Comparison of ENCODE assay signal across 11 cellular contexts in the genomic region with DNA sequence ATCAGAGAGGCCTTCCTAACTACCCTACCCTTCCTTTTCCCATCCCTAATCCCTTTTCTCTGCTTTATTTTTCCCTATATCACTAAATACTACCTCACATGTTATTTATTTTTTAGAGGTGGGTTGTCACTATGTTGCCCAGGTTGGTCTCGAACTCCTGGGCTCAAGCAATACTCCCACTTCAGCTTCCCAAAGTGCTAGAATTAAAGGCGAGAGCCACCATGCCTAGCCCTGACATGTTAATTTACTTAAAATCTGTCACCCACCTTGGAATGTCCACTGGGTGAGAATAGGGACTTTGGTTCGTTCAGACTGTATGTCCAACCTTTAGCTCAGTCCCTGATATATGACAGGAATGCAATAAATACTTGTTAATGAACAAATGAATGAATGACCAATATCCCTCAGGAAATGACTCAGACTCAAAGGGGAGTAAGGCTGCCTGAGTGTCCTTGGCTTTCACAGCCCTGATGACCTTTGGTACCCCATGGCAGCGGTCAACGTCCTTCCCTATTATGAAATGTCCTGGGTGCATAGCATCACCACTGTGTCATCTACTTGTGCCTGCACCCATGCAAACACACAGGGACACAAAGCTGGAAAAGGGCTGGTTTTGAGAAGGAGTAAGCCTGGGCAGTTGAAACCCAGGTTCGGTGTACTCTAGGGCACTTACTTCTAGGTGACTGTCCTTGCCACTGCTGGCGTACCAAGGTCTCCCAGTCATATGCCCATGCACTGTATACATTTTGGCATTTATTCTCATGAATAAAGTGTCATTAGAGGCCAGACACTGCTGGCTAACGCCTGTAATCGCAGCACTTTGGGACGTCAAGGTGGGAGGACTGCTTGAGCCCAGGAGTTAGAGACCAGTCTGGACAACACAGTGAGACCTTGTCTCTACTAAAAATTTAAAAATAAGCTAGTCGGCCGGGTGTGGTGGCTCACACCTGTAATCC. TPM values are rescaled to one million over a fixed set of nuclear protein-coding genes. Genes with fewer than 3 reads are reported as not detected.
DNase-seq lines count a peak whose midpoint lies in the region; FAIRE-seq and TF ChIP-seq lines count a peak whose summit lies in the region.
"Had no signal": no experiment of that assay in that cellular context is flagged by ENCODE, and none has a peak within 500 bp of the region (broad histone marks: within the 10 kb centered on the region; RNA-seq: fewer than 3 reads in every experiment).

No MANE protein-coding gene starts in this region.

- FAIRE-seq in D721Med (lab: Jason Lieb, UNC) = no peak

- no peak overlapping the region for H3K4me2 ChIP-seq in Karpas-422 (ENCODE audit: low read depth, low read length, poor library complexity, severe bottlenecking)

- H3K36me3 ChIP-seq in BJ (ENCODE audit: control insufficient read depth, insufficient read depth, low read length) = no peaks in the 10 kb centered on the region
- H3K36me3 ChIP-seq in Karpas-422 (ENCODE audit: insufficient read depth, low read length) = no peaks in the 10 kb centered on the region

- POLR2A ChIA-PET in BJ (lab: Charles Lee) = no interaction called here

- intact Hi-C loops in posterior cingulate gyrus (cut with DNase I) = no loop called here

- no peak overlapping the region for H3K4me3 ChIP-seq in BJ (ENCODE audit: low read depth, low read length)
- H3K4me3 ChIP-seq in Karpas-422 (ENCODE audit: low read length) = no peak overlapping the region

- H3K4me1 ChIP-seq in Karpas-422 (ENCODE audit: low read length) = peaks cover 44% of the 10 kb centered on the region

- CTCF ChIA-PET in BJ (lab: Yijun Ruan, JAX) = interaction anchor here (0.6 to 1.3 kb wide), 9 partner anchors 13 to 35 kb away, joined by 3 read pairs; no protein-coding TSS in a partner anchor

- DNase-seq in BJ (ENCODE audit: low read depth) (peak; percentile 70), Karpas-422 (no peak), myocyte (ENCODE audit: low read depth) (peak; percentile 75), D721Med (ENCODE audit: insufficient read length, low spot score) (no peak), NCI-H345 (lab: John Stamatoyannopoulos, UW) (no peak), NOMO-1 treated with dmso at 0.1 percent for 144 hours (lab: John Stamatoyannopoulos, UW; ENCODE audit: unreplicated experiment) (no peak), posterior cingulate gyrus (no peak)
- DNase-seq: activated B cell treated with CpG ODN at 0.5 μM for 24 hours; stimulated activated CD8-positive, alpha-beta memory T cell treated with anti-CD3 and anti-CD28 coated beads, Interleukin-4, amount 100 ng/mL, for 48 hours had no signal

- H3K27me3 ChIP-seq in BJ (ENCODE audit: control insufficient read depth, insufficient read depth, low read length) (no peaks in the 10 kb centered on the region), Karpas-422 (ENCODE audit: low read length) (no peaks in the 10 kb centered on the region)

- peaks cover 56% of the 10 kb centered on the region for H3K79me2 ChIP-seq in Karpas-422 (ENCODE audit: low read length)

- H4K20me1 ChIP-seq in Karpas-422 (ENCODE audit: insufficient read depth, low read depth, low read length) = no peaks in the 10 kb centered on the region

- no peaks in the 10 kb centered on the region for H3K9me2 ChIP-seq in Karpas-422 (replicated peaks; ENCODE audit: insufficient read depth, low read length)

- H2AFZ ChIP-seq in Karpas-422 (ENCODE audit: low read length) = no peak overlapping the region

- no peak overlapping the region for H3K9ac ChIP-seq in Karpas-422 (ENCODE audit: low read length)

- TF ChIP-seq CTCF in BJ (IDR thresholded peaks at IDR 0.05; ENCODE audit: insufficient read depth, low read depth, low read length) (no peak), D721Med (IDR thresholded peaks at IDR 0.05; ENCODE audit: insufficient read depth, missing control alignments) (no peak)

- 0 out of 2 replicates have a peak overlapping the region, but pooled peaks have one; percentile 95 for H3K27ac ChIP-seq in Karpas-422 (ENCODE audit: low read length)
- H3K27ac ChIP-seq in cingulate gyrus (ENCODE audit: low read depth, low read length) = peak overlapping the region; percentile 7
- H3K27ac ChIP-seq: HL-60 had no signal

- H3K9me3 ChIP-seq in Karpas-422 (ENCODE audit: low read length) = no peaks in the 10 kb centered on the region

RNA-seq across cellular contexts. Expression of gene BCL2L1, which starts 26.5 kb away (rescaled TPM):
- 73.2 and 90.7 TPM in 2 replicates for polyA plus RNA-seq in BJ (2011; rRNA removed)
- 33.1 and 46.3 TPM in 2 replicates for polyA minus RNA-seq in BJ (2011; rRNA and poly(A)+ RNA removed)
- total RNA-seq in Karpas-422 (2014; rRNA removed; shearing (Covaris generic); ENCODE audit: low replicate concordance) = 41.0 and 56.1 TPM in 2 replicates
- 172 and 239 TPM in 2 replicates for total RNA-seq in myocyte
- 181 TPM for polyA plus RNA-seq in myocyte (2012)

RNA-seq across cellular contexts. Expression of gene TPX2, which starts 43.0 kb away (rescaled TPM):
- polyA plus RNA-seq in BJ (2011; rRNA removed) = 29.9 and 39.2 TPM in 2 replicates
- 17.3 and 20.5 TPM in 2 replicates for polyA minus RNA-seq in BJ (2011; rRNA and poly(A)+ RNA removed)
- total RNA-seq in Karpas-422 (2014; rRNA removed; shearing (Covaris generic); ENCODE audit: low replicate concordance) = 54.0 and 55.5 TPM in 2 replicates
- total RNA-seq in myocyte = 7.0 and 10.5 TPM in 2 replicates
- polyA plus RNA-seq in myocyte (2012) = 1.8 TPM

RNA-seq across cellular contexts. Expression of gene COX4I2, which starts 58.4 kb away (rescaled TPM):
- polyA plus RNA-seq in BJ (2011; rRNA removed) = not detected in 2 replicates
- polyA minus RNA-seq in BJ (2011; rRNA and poly(A)+ RNA removed) = not detected in 2 replicates
- total RNA-seq in Karpas-422 (2014; rRNA removed; shearing (Covaris generic); ENCODE audit: low replicate concordance) = not detected in 2 replicates
- total RNA-seq in myocyte = not detected in 2 replicates
- polyA plus RNA-seq in myocyte (2012) = not detected
- total RNA-seq: activated B cell treated with CpG ODN at 0.5 μM for 24 hours had no signal

Comparison
In these comparisons a context has a peak if more than half of its experiments do, and no peak if none do; other contexts are left out.
1. DNase-seq: peak in BJ (single experiment) and myocyte (single experiment); none in Karpas-422 (single experiment), D721Med (single experiment), NCI-H345 (single experiment), NOMO-1 treated with dmso at 0.1 percent for 144 hours (single experiment) and posterior cingulate gyrus (0 of 10).